ENCODE assay signal across 23 cellular contexts in the genomic region with DNA sequence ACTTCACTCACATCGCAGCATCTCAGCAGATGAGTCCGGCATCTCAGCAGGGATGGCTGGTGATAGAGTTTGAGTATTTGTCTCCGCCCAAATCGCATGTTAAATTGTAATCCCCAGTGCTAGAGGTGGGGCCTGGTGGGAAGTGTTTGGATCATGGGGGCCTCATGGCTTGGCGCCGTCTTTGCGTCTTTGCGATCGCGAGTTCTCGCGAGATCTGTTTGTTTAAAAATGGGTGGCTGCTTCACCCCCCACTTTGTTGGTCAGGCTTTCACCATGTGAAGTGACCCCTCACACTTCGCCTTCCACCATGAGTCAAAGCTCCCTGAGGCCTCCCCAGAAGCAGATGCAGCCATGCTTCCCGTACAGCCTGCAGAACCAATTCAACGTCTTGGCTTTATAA.
"Had no signal": no experiment of that assay in that cellular context is flagged by ENCODE, and none has a peak within 500 bp of the region (broad histone marks: within the 10 kb centered on the region; RNA-seq: fewer than 3 reads in every experiment).

No MANE protein-coding gene starts in this region.

- H3K4me2 ChIP-seq: KMS-11, SK-N-SH had no signal

- DNase-seq: Kasumi-1, MM.1S, NCI-H1092 treated with DMSO at 0.1 percent for 48 hours, NCI-H1436, NCI-H187, NCI-H2029, NCI-H2081 treated with DMSO at 0.1 percent for 48 hours, NCI-H2171, NCI-H226, NCI-H446, NCI-H510A, NCI-H524 treated with DMSO at 0.1 percent for 48 hours, NCI-H69, NCI-H774, PC-3, SHP77, SK-N-SH had no signal

- H3K9me3 Mint-ChIP-seq: IgD-negative memory B cell had no signal

- ATAC-seq: K562, Panc1, PC-3 had no signal

- H3K4me3 ChIP-seq: K562 had no signal

- H3K36me3 Mint-ChIP-seq: IgD-negative memory B cell had no signal

- H3K9me3 ChIP-seq: SK-N-SH had no signal

- H3K27ac ChIP-seq: HL-60, KMS-11, RWPE1 had no signal

- H3K27me3 Mint-ChIP-seq: IgD-negative memory B cell had no signal

- H3K9ac ChIP-seq: KMS-11, SK-N-SH had no signal
